ENCODE assay signal across 35 cellular contexts in genomic region chr2:173066887-173067676, GRCh38.
"Had no signal": no experiment of that assay in that cellular context is flagged by ENCODE, and none has a peak within 500 bp of the region (broad histone marks: within the 10 kb centered on the region; RNA-seq: fewer than 3 reads in every experiment).

No MANE protein-coding gene starts in this region.

- H3K36me3 ChIP-seq: ascending aorta, cardiac muscle cell, colonic mucosa had no signal

- H3K4me3 ChIP-seq: ascending aorta, cardiac muscle cell, colonic mucosa had no signal

- H3K27ac ChIP-seq: ascending aorta, cardiac muscle cell, colonic mucosa, VCaP had no signal

- H3K36me3 Mint-ChIP-seq: activated CD4-positive, alpha-beta memory T cell treated with anti-CD3 and anti-CD28 coated beads for 36 hours; activated naive CD4-positive, alpha-beta T cell treated with anti-CD3 and anti-CD28 coated beads, Interleukin-2, amount 10 ng/mL, durations not matched to agents 7 days and 5 days; activated naive CD8-positive, alpha-beta T cell; activated naive CD8-positive, alpha-beta T cell treated with anti-CD3 and anti-CD28 coated beads, Interleukin-2, amount 10 ng/mL, durations not matched to agents 7 days and 5 days; brain had no signal

- H3K27me3 ChIP-seq: ascending aorta, cardiac muscle cell, colonic mucosa had no signal

- H3K4me1 ChIP-seq: ascending aorta, colonic mucosa had no signal

- FAIRE-seq: bronchial epithelial cell had no signal

- H3K9me3 Mint-ChIP-seq: activated B cell treated with CpG ODN at 0.5 μM for 24 hours; activated CD4-positive, alpha-beta memory T cell treated with anti-CD3 and anti-CD28 coated beads for 36 hours; activated CD4-positive, alpha-beta T cell treated with anti-CD3 and anti-CD28 coated beads, Interleukin-2, amount 10 ng/mL, durations not matched to agents 24 days and 14 days; activated CD8-positive, alpha-beta T cell treated with anti-CD3 and anti-CD28 coated beads for 36 hours; activated naive CD4-positive, alpha-beta T cell treated with anti-CD3 and anti-CD28 coated beads, Interleukin-2, amount 10 ng/mL, durations not matched to agents 7 days and 5 days; activated naive CD8-positive, alpha-beta T cell treated with anti-CD3 and anti-CD28 coated beads, Interleukin-2, amount 10 ng/mL, durations not matched to agents 7 days and 5 days; activated naive CD8-positive, alpha-beta T cell treated with anti-CD3 and anti-CD28 coated beads, Interleukin-2, amount 50 U/mL, for 24 hours; activated T-helper 2 cell treated with anti-CD3 and anti-CD28 coated beads, Interferon-gamma antibody, Interleukin-2, Interleukin-4, amounts not matched to agents 10 μg/mL and 5 μg/mL and 100 μg/mL, durations not matched to agents 14 hours and 24 hours and 36 hours; central memory CD8-positive, alpha-beta T cell; T-helper 1 cell treated with Interleukin-12 subunit alpha and Interleukin-12 subunit beta and Interleukin-4 antibody, amounts not matched to agents 30 μg/mL and 1 μg/mL, for 36 hours; T-helper 2 cell treated with Interferon-gamma antibody and Interleukin-4, amounts not matched to agents 5 μg/mL and 100 μg/mL, for 36 hours had no signal

- H3K4me3 Mint-ChIP-seq: activated B cell treated with CpG ODN at 0.5 μM for 24 hours; activated CD4-positive, alpha-beta memory T cell treated with anti-CD3 and anti-CD28 coated beads for 36 hours; activated CD4-positive, alpha-beta T cell treated with anti-CD3 and anti-CD28 coated beads, Interleukin-2, amount 10 ng/mL, durations not matched to agents 24 days and 14 days; activated CD8-positive, alpha-beta T cell treated with anti-CD3 and anti-CD28 coated beads for 36 hours; activated naive CD4-positive, alpha-beta T cell treated with anti-CD3 and anti-CD28 coated beads, Interleukin-2, amount 10 ng/mL, durations not matched to agents 7 days and 5 days; activated naive CD8-positive, alpha-beta T cell; activated naive CD8-positive, alpha-beta T cell treated with anti-CD3 and anti-CD28 coated beads, Interleukin-2, amount 10 ng/mL, durations not matched to agents 7 days and 5 days; activated naive CD8-positive, alpha-beta T cell treated with anti-CD3 and anti-CD28 coated beads, Interleukin-2, amount 50 U/mL, for 24 hours; brain; central memory CD8-positive, alpha-beta T cell; T-helper 1 cell treated with Interleukin-12 subunit alpha and Interleukin-12 subunit beta and Interleukin-4 antibody, amounts not matched to agents 30 μg/mL and 1 μg/mL, for 36 hours; T-helper 2 cell treated with Interferon-gamma antibody and Interleukin-4, amounts not matched to agents 5 μg/mL and 100 μg/mL, for 36 hours had no signal

- H3K9me3 ChIP-seq: ascending aorta, colonic mucosa had no signal

- H3K27ac Mint-ChIP-seq: activated B cell treated with CpG ODN at 0.5 μM for 24 hours; activated CD4-positive, alpha-beta memory T cell treated with anti-CD3 and anti-CD28 coated beads for 36 hours; activated CD4-positive, alpha-beta T cell treated with anti-CD3 and anti-CD28 coated beads, Interleukin-2, amount 10 ng/mL, durations not matched to agents 24 days and 14 days; activated CD8-positive, alpha-beta T cell treated with anti-CD3 and anti-CD28 coated beads for 36 hours; activated naive CD4-positive, alpha-beta T cell treated with anti-CD3 and anti-CD28 coated beads, Interleukin-2, amount 10 ng/mL, durations not matched to agents 7 days and 5 days; activated naive CD8-positive, alpha-beta T cell; activated naive CD8-positive, alpha-beta T cell treated with anti-CD3 and anti-CD28 coated beads, Interleukin-2, amount 10 ng/mL, durations not matched to agents 7 days and 5 days; activated naive CD8-positive, alpha-beta T cell treated with anti-CD3 and anti-CD28 coated beads, Interleukin-2, amount 50 U/mL, for 24 hours; activated T-helper 2 cell treated with anti-CD3 and anti-CD28 coated beads, Interferon-gamma antibody, Interleukin-2, Interleukin-4, amounts not matched to agents 10 μg/mL and 5 μg/mL and 100 μg/mL, durations not matched to agents 14 hours and 24 hours and 36 hours; brain; T-helper 1 cell treated with Interleukin-12 subunit alpha and Interleukin-12 subunit beta and Interleukin-4 antibody, amounts not matched to agents 30 μg/mL and 1 μg/mL, for 36 hours; T-helper 2 cell treated with Interferon-gamma antibody and Interleukin-4, amounts not matched to agents 5 μg/mL and 100 μg/mL, for 36 hours had no signal

- DNase-seq: activated B cell treated with CpG ODN at 0.5 μM for 24 hours; activated CD4-positive, alpha-beta memory T cell treated with anti-CD3 and anti-CD28 coated beads for 36 hours; activated CD4-positive, alpha-beta T cell treated with anti-CD3 and anti-CD28 coated beads for 4 hours; activated CD4-positive, alpha-beta T cell treated with anti-CD3 and anti-CD28 coated beads, Interleukin-2, amount 10 ng/mL, durations not matched to agents 24 days and 14 days; activated CD4-positive, alpha-beta T cell treated with anti-CD3 and anti-CD28 coated beads, Interleukin-2, amount 50 U/mL, for 1 hour; activated CD4-positive, alpha-beta T cell treated with anti-CD3 and anti-CD28 coated beads, Interleukin-2, amount 50 U/mL, for 4 hours; activated CD4-positive, CD25-positive, alpha-beta regulatory T cell treated with anti-CD3 and anti-CD28 coated beads, Interleukin-2, amount 50 U/mL, for 72 hours; activated CD8-positive, alpha-beta memory T cell treated with anti-CD3 and anti-CD28 coated beads, Interleukin-2, amount 50 U/mL, for 4 hours; activated CD8-positive, alpha-beta T cell treated with anti-CD3 and anti-CD28 coated beads for 36 hours; activated effector memory CD4-positive, alpha-beta T cell treated with Interleukin-2 at 50 U/mL for 16 hours; activated gamma-delta T cell; activated naive CD4-positive, alpha-beta T cell treated with anti-CD3 and anti-CD28 coated beads, Interleukin-2, amount 10 ng/mL, durations not matched to agents 7 days and 5 days; activated naive CD4-positive, alpha-beta T cell treated with Interleukin-2 at 50 U/mL for 16 hours; activated naive CD8-positive, alpha-beta T cell treated with anti-CD3 and anti-CD28 coated beads, Interleukin-2, amount 10 ng/mL, durations not matched to agents 7 days and 5 days; activated naive CD8-positive, alpha-beta T cell treated with anti-CD3 and anti-CD28 coated beads, Interleukin-2, amount 50 U/mL, for 24 hours; activated T-cell treated with anti-CD3 and anti-CD28 coated beads for 4 hours; activated T-cell treated with anti-CD3 and anti-CD28 coated beads, Interleukin-2, amount 50 U/mL, for 1 hour; activated T-cell treated with anti-CD3 and anti-CD28 coated beads, Interleukin-2, amount 50 U/mL, for 48 hours; amygdala; anterior cingulate cortex; caudate nucleus; cerebellar nuclear complex; colonic mucosa; T-helper 2 cell; T-helper 9 cell had no signal

- H3K4me1 Mint-ChIP-seq: activated B cell treated with CpG ODN at 0.5 μM for 24 hours; activated CD4-positive, alpha-beta T cell treated with anti-CD3 and anti-CD28 coated beads, Interleukin-2, amount 10 ng/mL, durations not matched to agents 24 days and 14 days; activated naive CD4-positive, alpha-beta T cell treated with anti-CD3 and anti-CD28 coated beads, Interleukin-2, amount 10 ng/mL, durations not matched to agents 7 days and 5 days; activated naive CD8-positive, alpha-beta T cell treated with anti-CD3 and anti-CD28 coated beads, Interleukin-2, amount 10 ng/mL, durations not matched to agents 7 days and 5 days; activated naive CD8-positive, alpha-beta T cell treated with anti-CD3 and anti-CD28 coated beads, Interleukin-2, amount 50 U/mL, for 24 hours; brain; central memory CD8-positive, alpha-beta T cell had no signal

- ATAC-seq: activated CD8-positive, alpha-beta T cell treated with anti-CD3 and anti-CD28 coated beads for 36 hours; activated naive CD8-positive, alpha-beta T cell treated with anti-CD3 and anti-CD28 coated beads, Interleukin-2, amount 50 U/mL, for 24 hours had no signal
